In genomic region chr11:125502198-125502597, GRCh38 we compare ENCODE assay signal across 24 cellular contexts. TPM values are rescaled to one million over a fixed set of nuclear protein-coding genes. Genes with fewer than 3 reads are reported as not detected.
DNase-seq lines count a peak whose midpoint lies in the region; ATAC-seq, FAIRE-seq and TF ChIP-seq lines count a peak whose summit lies in the region.
"Had no signal": no experiment of that assay in that cellular context is flagged by ENCODE, and none has a peak within 500 bp of the region (broad histone marks: within the 10 kb centered on the region; RNA-seq: fewer than 3 reads in every experiment).

No MANE protein-coding gene starts in this region.

- TF ChIP-seq CTCF in HepG2 (CRISPR knock-in tag; IDR thresholded peaks at IDR 0.05) (no peak), right lobe of liver (IDR thresholded peaks at IDR 0.05) (no peak), K562 (IDR thresholded peaks at IDR 0.05 in 2 of 3, conservative IDR thresholded peaks at IDR 0.05 in 1 of 3; ENCODE audit: insufficient read depth in 2 of 3, low read depth in 1 of 3, low read length in 3 of 3) (no peak)

- intact Hi-C loops in HepG2 (cut with micrococcal nuclease; ENCODE audit: unreplicated experiment) (no loop called here), right lobe of liver (cut with DNase I) (no loop called here), K562 (cut with micrococcal nuclease) (no loop called here)

- H3K36me3 ChIP-seq in HepG2 (replicated peaks in 1 of 2; ENCODE audit: control insufficient read depth in 1 of 2, insufficient read depth in 2 of 2, low read length in 2 of 2), result no peaks in the 10 kb centered on the region
- H3K36me3 ChIP-seq in right lobe of liver, result no peaks in the 10 kb centered on the region
- H3K36me3 ChIP-seq in K562 (ENCODE audit: control insufficient read depth, insufficient read depth, low read length), result no peaks in the 10 kb centered on the region
- H3K36me3 ChIP-seq: BE2C, BLaER1 had no signal

- CTCF ChIA-PET in HepG2 (lab: Yijun Ruan, JAX; ENCODE audit: low intra/inter-chr PET ratio, low total read pairs), result no interaction called here
- CTCF ChIA-PET in K562 (lab: Yijun Ruan, JAX; ENCODE audit: low intra/inter-chr PET ratio), result no interaction called here

- ATAC-seq in HepG2 (no peak), right lobe of liver (no peak), K562 (no peak), HG03135 (IDR thresholded peaks at IDR 0.05; ENCODE audit: unreplicated experiment) (no peak), HG03354 (IDR thresholded peaks at IDR 0.05; ENCODE audit: poor library complexity, severe bottlenecking, unreplicated experiment) (no peak)
- ATAC-seq: GM12878 had no signal

- no peak for FAIRE-seq in HepG2 (lab: Jason Lieb, UNC)
- FAIRE-seq in K562 (lab: Jason Lieb, UNC), result peak; percentile 6
- FAIRE-seq: GM12878, GM12892, GM18507 had no signal

- H3K27me3 ChIP-seq in HepG2 (ENCODE audit: control insufficient read depth in 1 of 2, insufficient read depth in 2 of 2, low read length in 2 of 2) (0 out of 5 replicates have a peak, but pooled peaks cover 0 to 3% of the 10 kb centered on the region in 2 experiments), right lobe of liver (no peaks in the 10 kb centered on the region), K562 (ENCODE audit: control insufficient read depth in 2 of 2, insufficient read depth in 2 of 2, low read length in 2 of 2) (no peaks in the 10 kb centered on the region)
- H3K27me3 ChIP-seq: BE2C had no signal

- POLR2A ChIA-PET in HepG2 (lab: Yijun Ruan, JAX) (no interaction called here), K562 (lab: Yijun Ruan, JAX) (interaction anchor here (0.6 to 1.4 kb wide), 4 partner anchors 9 to 73 kb away, joined by 3 to 6 read pairs (median 4); no protein-coding TSS in a partner anchor)

- H3K4me3 ChIP-seq in HepG2 (replicated peaks in 1 of 3; ENCODE audit: insufficient read depth in 1 of 3, low read depth in 2 of 3, low read length in 3 of 3), result no peak overlapping the region
- no peak overlapping the region for H3K4me3 ChIP-seq in right lobe of liver
- H3K4me3 ChIP-seq in K562, result no peak overlapping the region
- H3K4me3 ChIP-seq: BLaER1, GM12878 had no signal

- TF ChIP-seq POLR2A in HepG2 (IDR thresholded peaks at IDR 0.05; ENCODE audit: insufficient read depth in 1 of 2, low read depth in 2 of 2, low read length in 2 of 2) (no peak), right lobe of liver (IDR thresholded peaks at IDR 0.05) (no peak), K562 (conservative IDR thresholded peaks at IDR 0.05) (no peak)

- DNase-seq in HepG2 (ENCODE audit: low spot score) (no peak), right lobe of liver (no peak), K562 (ENCODE audit: extremely low read depth in 1 of 4, low spot score in 3 of 4) (no peak)
- DNase-seq: ACHN; BE2C; C1 segment of cervical spinal cord; CD4-positive, alpha-beta memory T cell; CD4-positive, CD25-positive, alpha-beta regulatory T cell; CD8-positive, alpha-beta memory T cell; COR-L47; DMS 273 treated with DMSO at 0.1 percent for 48 hours; DMS153; DMS53; DMS79; DND-41; EL; GDM1 had no signal

- in situ Hi-C loops in HepG2 (cut with HindIII; ENCODE audit: extremely low pct_ligation_motif_present, low pct_unique_long_range_greater_than_20kb), result no loop called here
- in situ Hi-C loops in K562 (cut with MboI), result no loop called here

- no peak overlapping the region for H3K9ac ChIP-seq in HepG2 (ENCODE audit: insufficient read depth, low read depth, low read length)
- no peak overlapping the region for H3K9ac ChIP-seq in K562 (ENCODE audit: insufficient read depth in 1 of 2, low read depth in 2 of 2, low read length in 2 of 2)
- H3K9ac ChIP-seq: BLaER1 had no signal

- TF ChIP-seq RAD21 in HepG2 (CRISPR knock-in tag; IDR thresholded peaks at IDR 0.05) (no peak), K562 (CRISPR knock-in tag; conservative IDR thresholded peaks at IDR 0.05 in 1 of 2, IDR thresholded peaks at IDR 0.05 in 1 of 2) (no peak)

- WGBS in HepG2 (ENCODE audit: low lambda C conversion rate), result 42% methylated on average over 1 of the region's 1 CpG
- 100% methylated on average over 1 of the region's 1 CpG for WGBS in right lobe of liver (ENCODE audit: insufficient coverage, low coverage, low lambda C conversion rate, missing lambda C conversion rate)
- WGBS in K562 (ENCODE audit: insufficient coverage, low coverage, missing lambda C conversion rate), result 100% methylated on average over 1 of the region's 1 CpG

- TF ChIP-seq EP300 in HepG2 (IDR thresholded peaks at IDR 0.05; ENCODE audit: low read depth in 2 of 2, low read length in 2 of 2) (no peak), HepG2 (CRISPR knock-in tag; IDR thresholded peaks at IDR 0.05; ENCODE audit: borderline replicate concordance) (no peak), K562 (IDR thresholded peaks at IDR 0.05; ENCODE audit: low read length) (no peak)

- no peaks in the 10 kb centered on the region for H3K9me1 ChIP-seq in K562 (ENCODE audit: control insufficient read depth, insufficient read depth, low read length)

- H3K79me2 ChIP-seq in HepG2 (ENCODE audit: insufficient read depth, low read length) (no peaks in the 10 kb centered on the region), K562 (ENCODE audit: control insufficient read depth, insufficient read depth, low read length) (no peaks in the 10 kb centered on the region)

- no TSS peak for BruUV-seq in HepG2 (replicated peaks; lab: Mats Ljungman, UMichigan)
- BruUV-seq in K562 (replicated peaks; lab: Mats Ljungman, UMichigan), result no TSS peak

- H3K4me1 ChIP-seq in HepG2 (ENCODE audit: insufficient read depth, low read length) (no peaks in the 10 kb centered on the region), right lobe of liver (no peaks in the 10 kb centered on the region), K562 (replicated peaks in 1 of 2; ENCODE audit: control insufficient read depth in 2 of 2, insufficient read depth in 2 of 2, low read length in 2 of 2) (no peaks in the 10 kb centered on the region; a peak in 1 of 5 replicates)
- H3K4me1 ChIP-seq: BE2C had no signal

- H3K9me3 ChIP-seq in HepG2 (ENCODE audit: low read length), result no peaks in the 10 kb centered on the region
- H3K9me3 ChIP-seq in right lobe of liver, result no peaks in the 10 kb centered on the region
- no peaks in the 10 kb centered on the region for H3K9me3 ChIP-seq in K562 (replicated peaks; ENCODE audit: control insufficient read depth, insufficient read depth, low read depth, low read length)
- H3K9me3 ChIP-seq: BE2C had no signal

- no peaks in the 10 kb centered on the region for H4K20me1 ChIP-seq in HepG2 (ENCODE audit: insufficient read depth, low read length)
- H4K20me1 ChIP-seq in K562 (replicated peaks; ENCODE audit: control insufficient read depth, insufficient read depth, low read length), result no peaks in the 10 kb centered on the region
- H4K20me1 ChIP-seq: BLaER1 had no signal

- H3K27ac ChIP-seq in HepG2 (ENCODE audit: extremely low read length, insufficient read depth, low read length) (no peak overlapping the region), right lobe of liver (no peak overlapping the region), K562 (ENCODE audit: extremely low read depth, low read depth, low read length) (no peak overlapping the region)
- H3K27ac ChIP-seq: 22Rv1, BLaER1 had no signal

- no peak overlapping the region for H2AFZ ChIP-seq in HepG2 (ENCODE audit: low read length)
- no peak overlapping the region for H2AFZ ChIP-seq in K562 (ENCODE audit: low read depth, low read length)

- H3K4me2 ChIP-seq in HepG2 (ENCODE audit: low read depth, low read length), result no peak overlapping the region
- H3K4me2 ChIP-seq in K562 (ENCODE audit: insufficient read depth, low read length), result no peak overlapping the region
- H3K4me2 ChIP-seq: BLaER1 had no signal

RNA-seq across cellular contexts. Expression of gene FEZ1, which starts 6.1 kb away (rescaled TPM):
- total RNA-seq in HepG2 (2016; rRNA removed; fragmentation: Illumina TruSeq; extraction: Trizol) (not detected in 2 replicates), right lobe of liver (1 to 10 TPM; 3.4 to 5.3 (median 4.4) TPM), K562 (2014; rRNA removed) (6.7 and 10.0 TPM in 2 replicates), K562 (2014; rRNA removed; fragmentation: Illumina TruSeq; extraction: Trizol) (7.5 and 8.5 TPM in 2 replicates), K562 (2015; rRNA removed; fragmentation: Illumina TruSeq; extraction: Trizol) (8.1 and 8.8 TPM in 2 replicates), K562 (2021) (7.9 and 8.2 TPM in 2 replicates)
- total RNA-seq in HepG2 (2016; cell fraction: cytosol; rRNA removed; fragmentation: Illumina TruSeq; extraction: Trizol; ENCODE audit: low read depth), result not detected in 2 replicates
- total RNA-seq in HepG2 (2016; cell fraction: insoluble cytoplasmic fraction; rRNA removed; fragmentation: Illumina TruSeq; extraction: Trizol), result not detected in 2 replicates
- not detected in 2 replicates for total RNA-seq in HepG2 (2016; cell fraction: membrane; rRNA removed; fragmentation: Illumina TruSeq; extraction: Trizol)
- total RNA-seq in HepG2 (2016; cell fraction: nucleus; rRNA removed; fragmentation: Illumina TruSeq; extraction: Trizol), result not detected in 2 replicates
- polyA plus RNA-seq in HepG2 (2011; rRNA removed) (not detected in 2 replicates), K562 (2011; rRNA removed) (10.6 and 13.0 TPM in 2 replicates), K562 (2014; fragmentation: Illumina TruSeq; extraction: Trizol) (9.2 and 11.2 TPM in 2 replicates), K562 (2014; fragmentation: Nextera tagmentation; extraction: Ambion mirVana) (1 to 10 TPM; 4.6 to 5.1 TPM), K562 (2014; rRNA removed) (6.6 and 9.2 TPM in 2 replicates)
- not detected in 2 replicates for polyA plus RNA-seq in HepG2 (2011; cell fraction: cytosol; rRNA removed)
- polyA plus RNA-seq in HepG2 (2011; cell fraction: nucleus; rRNA removed), result not detected in 2 replicates
- polyA plus RNA-seq in HepG2 (2012), result 0.33 TPM in 1 of 2 replicates, not detected in the other
- polyA plus RNA-seq in HepG2 (2016; cell fraction: cytosol; fragmentation: Illumina TruSeq; extraction: Trizol; ENCODE audit: low read depth), result not detected in 2 replicates
- polyA plus RNA-seq in HepG2 (2016; cell fraction: insoluble cytoplasmic fraction; fragmentation: Illumina TruSeq; extraction: Trizol; ENCODE audit: low read depth), result not detected in 2 replicates
- polyA plus RNA-seq in HepG2 (2016; cell fraction: membrane; fragmentation: Illumina TruSeq; extraction: Trizol; ENCODE audit: low read depth), result not detected in 2 replicates
- polyA plus RNA-seq in HepG2 (2016; cell fraction: nucleus; fragmentation: Illumina TruSeq; extraction: Trizol; ENCODE audit: insufficient read depth, low read depth), result not detected in 2 replicates
- polyA minus RNA-seq in HepG2 (2011; rRNA and poly(A)+ RNA removed; ENCODE audit: low replicate concordance), result 0.44 TPM in 1 of 2 replicates, not detected in the other
- polyA minus RNA-seq in HepG2 (2011; cell fraction: cytosol; rRNA and poly(A)+ RNA removed), result not detected in 2 replicates
- polyA minus RNA-seq in HepG2 (2011; cell fraction: nucleus; rRNA and poly(A)+ RNA removed), result not detected in 2 replicates
- total RNA-seq in K562 (2011; cell fraction: chromatin; rRNA removed; ENCODE audit: low replicate concordance), result 4.1 and 5.5 TPM in 2 replicates
- 1.3 and 1.6 TPM in 2 replicates for total RNA-seq in K562 (2011; cell fraction: nucleolus; rRNA removed)
- total RNA-seq in K562 (2011; cell fraction: nucleoplasm; rRNA removed), result 5.9 and 6.2 TPM in 2 replicates
- polyA plus RNA-seq in K562 (2011; cell fraction: cytosol; rRNA removed), result 7.9 and 11.9 TPM in 2 replicates
- 4.2 and 9.9 TPM in 2 replicates for polyA plus RNA-seq in K562 (2011; cell fraction: nucleus; rRNA removed)
- 11.3 and 11.6 TPM in 2 replicates for polyA plus RNA-seq in K562 (2012)
- polyA minus RNA-seq in K562 (2011; rRNA and poly(A)+ RNA removed), result 7.7 and 14.4 TPM in 2 replicates
- 4.2 and 6.9 TPM in 2 replicates for polyA minus RNA-seq in K562 (2011; cell fraction: cytosol; rRNA and poly(A)+ RNA removed)
- polyA minus RNA-seq in K562 (2011; cell fraction: nucleus; rRNA and poly(A)+ RNA removed), result 0.94 and 4.2 TPM in 2 replicates

Comparison
In these comparisons a context has a peak if more than half of its experiments do, and no peak if none do; other contexts are left out.
1. Of the 241 proteins assayed by ChIP-seq in both HepG2 and K562: peak only in HepG2: none; only in K562: MAFG; in both: MAFF and MAFK; in neither: 238.